ENCODE assay signal across 8 cellular contexts in the genomic region with DNA sequence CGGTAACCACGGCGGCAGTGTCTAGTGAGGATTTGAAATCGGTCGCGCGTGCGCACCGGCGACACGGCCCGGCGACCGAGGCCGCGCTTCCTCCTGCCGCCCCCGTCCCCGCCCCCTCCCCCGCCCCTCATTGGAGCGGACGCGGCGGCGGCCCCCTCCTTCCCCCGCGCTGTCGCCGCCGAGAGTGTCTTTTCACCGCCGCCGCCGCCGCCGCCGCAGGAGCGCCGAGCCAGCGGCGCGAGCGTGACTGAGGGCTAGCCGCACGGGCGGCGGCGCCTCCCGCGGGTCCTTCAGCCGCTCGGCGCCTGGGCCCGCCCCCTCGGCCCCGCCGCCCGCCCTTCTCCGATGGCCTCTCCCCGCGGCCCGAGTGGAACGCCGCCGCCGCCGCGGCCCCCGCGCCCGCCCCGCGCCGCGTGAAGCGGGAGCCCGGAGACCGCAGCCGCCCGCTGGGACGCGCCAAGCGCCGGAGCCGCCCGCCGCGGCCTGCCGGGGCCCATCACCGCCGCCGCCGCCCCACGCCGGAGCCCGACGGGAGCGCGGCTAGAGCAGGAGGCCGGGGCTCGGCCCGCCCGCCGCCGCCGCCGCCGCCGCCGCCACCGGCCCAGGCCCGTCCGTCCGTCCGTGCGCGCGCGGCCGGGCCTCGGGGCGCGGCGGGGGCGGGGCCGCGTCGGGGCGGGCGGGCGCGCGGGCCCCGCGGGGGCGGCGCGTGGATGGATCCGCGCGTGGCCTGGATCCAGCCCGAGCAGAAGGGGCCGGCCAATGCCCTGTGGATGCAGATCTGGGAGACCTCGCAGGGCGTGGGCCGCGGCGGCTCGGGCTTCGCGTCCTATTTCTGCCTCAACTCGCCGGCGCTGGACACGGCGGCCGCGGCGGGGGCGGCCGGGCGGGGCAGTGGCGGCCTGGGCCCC. TPM values are rescaled to one million over a fixed set of nuclear protein-coding genes. Genes with fewer than 3 reads are reported as not detected.
A peak's percentile ranks its signal among the peaks of the same experiment; 100 is the strongest.
DNase-seq lines count a peak whose midpoint lies in the region; ATAC-seq and TF ChIP-seq lines count a peak whose summit lies in the region.

A gene (plus strand): TSS at position 159 of the 908 bp plus-strand sequence. CDS start 552 bp downstream, at position 711.

- CTCF ChIA-PET in T-cell (lab: Charles Lee) = interaction anchor here in 1 of 2 donors (0.6 to 1.0 kb wide), 2 partner anchors 26 to 81 kb away, joined by 3 read pairs; a partner anchor contains a TSS

- no peaks in the 10 kb centered on the region for H3K27me3 ChIP-seq in effector memory CD4-positive, alpha-beta T cell (replicated peaks; ENCODE audit: control insufficient read depth, insufficient read depth, low read length, poor library complexity, severe bottlenecking)
- H3K27me3 ChIP-seq in mesenchymal stem cell (ENCODE audit: control insufficient read depth in 1 of 2, insufficient read depth in 1 of 2, low read length in 2 of 2) (no peaks in the 10 kb centered on the region), tibial nerve (no peaks in the 10 kb centered on the region)

- peak within 1 kb of the TSS in 1 of 2 experiments; percentile 76 for H3K4ac ChIP-seq in mesenchymal stem cell (ENCODE audit: low read depth in 1 of 2, low read length in 2 of 2)

- peak within 1 kb of the TSS; percentile 98 for H3K4me2 ChIP-seq in mesenchymal stem cell (ENCODE audit: low read length, poor library complexity, severe bottlenecking)

- no peak for TF ChIP-seq POLR2A in tibial nerve (IDR thresholded peaks at IDR 0.05)

- peaks cover 36 to 44% (median 39%) of the 10 kb centered on the region in 3 donors for H3K4me1 Mint-ChIP-seq in T-cell

- POLR2A ChIA-PET in T-cell (lab: Charles Lee) = interaction anchor here in 1 of 2 donors (1.0 kb wide), 1 partner anchor 1291 kb away, joined by 3 read pairs; a partner anchor contains a TSS

- peak within 1 kb of the TSS; percentile 93 for H3K9ac ChIP-seq in mesenchymal stem cell (ENCODE audit: low read length)

- peaks cover 5% of the 10 kb centered on the region for H3K36me3 Mint-ChIP-seq in T-cell

- no peaks in the 10 kb centered on the region for H3K27me3 Mint-ChIP-seq in T-cell

- peak within 1 kb of the TSS; percentile 82 to 86 for H3K27ac Mint-ChIP-seq in T-cell

- H2AFZ ChIP-seq in mesenchymal stem cell (ENCODE audit: low read depth, low read length) = peak within 1 kb of the TSS; percentile 94

- peak within 1 kb of the TSS in 1 of 2 experiments; percentile 69 for H2BK12ac ChIP-seq in mesenchymal stem cell (ENCODE audit: low read length in 2 of 2)

- ATAC-seq in HG02938 (IDR thresholded peaks at IDR 0.05; ENCODE audit: unreplicated experiment) (peak; percentile 16), T-cell (replicated peaks in 1 of 4) (peak in 3 of 4 experiments; percentile 5 to 67 (median 6))

- peak within 1 kb of the TSS; percentile 87 for H3K27ac ChIP-seq in effector memory CD4-positive, alpha-beta T cell (ENCODE audit: insufficient read depth, low read length, poor library complexity, severe bottlenecking)
- peak within 1 kb of the TSS; percentile 85 for H3K27ac ChIP-seq in mesenchymal stem cell (ENCODE audit: low read length, poor library complexity, severe bottlenecking)
- peak within 1 kb of the TSS; percentile 88 to 97 (median 92) for H3K27ac ChIP-seq in tibial nerve

- peak within 1 kb of the TSS; percentile 80 for H4K91ac ChIP-seq in mesenchymal stem cell (ENCODE audit: low read length)

- H3K9me3 ChIP-seq in effector memory CD4-positive, alpha-beta T cell (ENCODE audit: control insufficient read depth, low read length) = no peaks in the 10 kb centered on the region
- H3K9me3 ChIP-seq in mesenchymal stem cell (ENCODE audit: control insufficient read depth, low read length) (no peaks in the 10 kb centered on the region), tibial nerve (no peaks in the 10 kb centered on the region)

- peak within 1 kb of the TSS in 1 of 2 experiments; percentile 96 for H3K14ac ChIP-seq in mesenchymal stem cell (ENCODE audit: low read length in 2 of 2)

- DNase-seq in activated CD4-positive, alpha-beta T cell treated with anti-CD3 and anti-CD28 coated beads for 4 hours = peak; percentile 17 to 34
- no peak for DNase-seq in activated CD4-positive, alpha-beta T cell treated with anti-CD3 and anti-CD28 coated beads, Interleukin-2, amount 50 U/mL, for 48 hours
- peak in 12 of 34 experiments; percentile 13 to 97 (median 95) for DNase-seq in T-cell
- DNase-seq in effector memory CD4-positive, alpha-beta T cell = peak in 1 of 3 donors; percentile 30
- no peak for DNase-seq in mesenchymal stem cell
- no peak for DNase-seq in tibial nerve (ENCODE audit: low spot score in 2 of 2)
- DNase-seq in EL = no peak

- WGBS in mesenchymal stem cell = 1% methylated on average over 39 of the region's 163 CpGs
- WGBS in tibial nerve, 2 donors = 1 to 3% methylated on average over 6 to 29 of the region's 163 CpGs

- peaks cover 26% of the 10 kb centered on the region for H3K4me1 ChIP-seq in effector memory CD4-positive, alpha-beta T cell (ENCODE audit: control insufficient read depth, insufficient read depth, low read length, poor library complexity, severe bottlenecking)
- H3K4me1 ChIP-seq in mesenchymal stem cell (ENCODE audit: control insufficient read depth, insufficient read depth, low read depth, low read length) (peaks cover 37% of the 10 kb centered on the region), tibial nerve (peaks cover 0 to 48% (median 34%) of the 10 kb centered on the region in 4 donors)

- TF ChIP-seq EP300 in tibial nerve (IDR thresholded peaks at IDR 0.05) = peak in 1 of 2 donors; percentile 47

- H3K9me3 Mint-ChIP-seq in T-cell = no peaks in the 10 kb centered on the region

- H3K4me3 Mint-ChIP-seq in T-cell = peak within 1 kb of the TSS; percentile 84 to 86 (median 86)

- H3K36me3 ChIP-seq in effector memory CD4-positive, alpha-beta T cell (ENCODE audit: control insufficient read depth, insufficient read depth, low read length) = no peaks in the 10 kb centered on the region
- H3K36me3 ChIP-seq in mesenchymal stem cell (ENCODE audit: control insufficient read depth in 1 of 2, insufficient read depth in 2 of 2, low read depth in 1 of 2, low read length in 2 of 2) = peaks cover 0 to 20% of the 10 kb centered on the region in 2 experiments
- H3K36me3 ChIP-seq in tibial nerve = no peaks in the 10 kb centered on the region

- peak within 1 kb of the TSS; percentile 91 for H3K4me3 ChIP-seq in effector memory CD4-positive, alpha-beta T cell (ENCODE audit: insufficient read depth, low read depth, low read length, poor library complexity, severe bottlenecking)
- H3K4me3 ChIP-seq in mesenchymal stem cell (ENCODE audit: insufficient read depth in 1 of 2, low read depth in 1 of 2, low read length in 2 of 2) (peak within 1 kb of the TSS; percentile 89 to 92), tibial nerve (peak within 1 kb of the TSS; percentile 67 to 79 (median 73))

- peak within 1 kb of the TSS; percentile 76 for H4K8ac ChIP-seq in mesenchymal stem cell (ENCODE audit: low read length)

- peak within 1 kb of the TSS; percentile 96 for H2BK5ac ChIP-seq in mesenchymal stem cell (ENCODE audit: low read depth, low read length, poor library complexity, severe bottlenecking)

- H2BK15ac ChIP-seq in mesenchymal stem cell (ENCODE audit: low read depth, poor library complexity, severe bottlenecking) = peak within 1 kb of the TSS; percentile 89

- peak within 1 kb of the TSS; percentile 83 for H2BK120ac ChIP-seq in mesenchymal stem cell (ENCODE audit: low read depth, low read length)

- peak within 1 kb of the TSS; percentile 81 to 98 for H3K18ac ChIP-seq in mesenchymal stem cell (ENCODE audit: low read depth in 1 of 2, low read length in 2 of 2)

- no peak within 1 kb of the TSS for H2AK5ac ChIP-seq in mesenchymal stem cell (ENCODE audit: low read length, severe bottlenecking)

- no peaks in the 10 kb centered on the region for H3K79me1 ChIP-seq in mesenchymal stem cell (replicated peaks; ENCODE audit: low read length, poor library complexity, severe bottlenecking)

- TF ChIP-seq CTCF in tibial nerve (IDR thresholded peaks at IDR 0.05) = no peak

- peak within 1 kb of the TSS in 1 of 2 experiments; percentile 94 for H3K23ac ChIP-seq in mesenchymal stem cell (ENCODE audit: low read length in 2 of 2)

RNA-seq across cellular contexts. Expression of the gene that starts here (rescaled TPM):
- total RNA-seq in T-cell = 10 to 100 TPM; 42.7 to 62.9 (median 45.6) TPM
- polyA plus RNA-seq in mesenchymal stem cell (2013, experiment 1 of 2) = 18.7 TPM
- 19.1 TPM for polyA plus RNA-seq in mesenchymal stem cell (2013, experiment 2 of 2)
- 10 to 100 TPM; 22.7 to 34.1 (median 29.2) TPM for total RNA-seq in tibial nerve

Comparison
In these comparisons a context has a peak if more than half of its experiments do, and no peak if none do; other contexts are left out.
1. DNase-seq: peak in activated CD4-positive, alpha-beta T cell treated with anti-CD3 and anti-CD28 coated beads for 4 hours (2 of 2); none in activated CD4-positive, alpha-beta T cell treated with anti-CD3 and anti-CD28 coated beads, Interleukin-2, amount 50 U/mL, for 48 hours (0 of 2), mesenchymal stem cell (single experiment), tibial nerve (0 of 2) and EL (single experiment).
2. Peak in every context shown above with its lines, with median percentiles within 50 percentile points of each other: H3K27ac ChIP-seq and H3K4me3 ChIP-seq.